In the genomic region with DNA sequence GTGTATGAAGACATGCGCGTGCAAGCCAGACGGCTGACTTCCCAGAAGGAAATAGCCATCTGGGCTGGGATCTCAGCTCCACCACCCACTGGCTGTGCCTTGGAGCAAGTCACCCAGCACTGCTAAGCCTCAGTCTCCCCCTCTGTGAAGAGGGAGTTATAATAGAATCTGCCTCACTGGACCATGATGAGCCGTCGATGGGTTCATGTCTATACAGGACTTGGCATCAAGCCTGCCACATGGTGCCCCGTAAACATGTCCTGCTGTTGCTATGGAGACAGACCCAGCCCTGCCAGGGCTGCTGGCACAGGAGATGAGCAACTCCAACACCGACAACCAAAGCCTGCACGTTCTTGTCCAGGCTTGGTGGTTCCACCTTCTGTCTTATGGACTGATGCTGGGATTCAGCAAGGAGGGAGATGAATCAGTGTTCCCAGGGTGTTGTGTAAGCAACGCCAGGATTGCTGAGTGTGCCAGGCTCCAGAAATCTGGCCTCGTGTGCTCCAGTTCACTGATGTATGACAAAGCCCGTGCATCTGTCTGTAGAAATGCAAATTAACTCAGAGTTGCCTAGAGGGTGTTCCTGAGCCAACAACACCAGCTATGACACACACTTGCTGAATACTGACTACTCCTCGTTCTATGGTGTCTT, we compare ENCODE assay signal across 9 cellular contexts. TPM values are rescaled to one million over a fixed set of nuclear protein-coding genes. Genes with fewer than 3 reads are reported as not detected.
DNase-seq lines count a peak whose midpoint lies in the region; ATAC-seq and TF ChIP-seq lines count a peak whose summit lies in the region.
"Had no signal": no experiment of that assay in that cellular context is flagged by ENCODE, and none has a peak within 500 bp of the region (broad histone marks: within the 10 kb centered on the region; RNA-seq: fewer than 3 reads in every experiment).

No MANE protein-coding gene starts in this region.

- no peak overlapping the region for H3K27ac ChIP-seq in CD4-positive, alpha-beta memory T cell (ENCODE audit: low read depth, low read length)
- H3K27ac ChIP-seq in skin epidermis (peak overlapping the region in 19 of 21 experiments; percentile 4 to 88 (median 61)), MM.1S (ENCODE audit: low read length) (no peak overlapping the region)

- DNase-seq in CD4-positive, alpha-beta memory T cell: peak; percentile 18 to 66 (median 45)
- DNase-seq in NCI-H2196 (lab: John Stamatoyannopoulos, UW; ENCODE audit: unreplicated experiment): peak; percentile 67
- peak in 2 of 3 experiments; percentile 63 to 66 for DNase-seq in effector memory CD8-positive, alpha-beta T cell
- no peak for DNase-seq in NOMO-1 treated with DMSO at 0.1 percent for 48 hours (lab: John Stamatoyannopoulos, UW; ENCODE audit: unreplicated experiment)
- no peak for DNase-seq in MM.1S

- peaks cover 30% of the 10 kb centered on the region for H3K4me1 ChIP-seq in CD4-positive, alpha-beta memory T cell (ENCODE audit: insufficient read depth, low read length)
- no peaks in the 10 kb centered on the region for H3K4me1 ChIP-seq in MM.1S (ENCODE audit: low read length)

- CTCF ChIA-PET in CD4-positive, alpha-beta memory T cell (lab: Charles Lee; ENCODE audit: partially characterized antibody): no interaction called here

- peak; percentile 95 for ATAC-seq in GM18519 (IDR thresholded peaks at IDR 0.05; ENCODE audit: low FRiP score, unreplicated experiment)
- peak; percentile 94 for ATAC-seq in HG02885 (IDR thresholded peaks at IDR 0.05; ENCODE audit: poor library complexity, unreplicated experiment)
- peak; percentile 62 for ATAC-seq in effector memory CD8-positive, alpha-beta T cell (replicated peaks)

- H2AFZ ChIP-seq in MM.1S (ENCODE audit: low read length): no peak overlapping the region

- no peak overlapping the region for H3K27ac Mint-ChIP-seq in CD4-positive, alpha-beta memory T cell
- no peak overlapping the region for H3K27ac Mint-ChIP-seq in effector memory CD8-positive, alpha-beta T cell

- peaks cover 6 to 11% (median 7%) of the 10 kb centered on the region in 4 donors for H3K4me1 Mint-ChIP-seq in CD4-positive, alpha-beta memory T cell
- peaks cover 8 to 9% of the 10 kb centered on the region in 2 donors for H3K4me1 Mint-ChIP-seq in effector memory CD8-positive, alpha-beta T cell (ENCODE audit: low read depth in 2 of 2)

- no peaks in the 10 kb centered on the region for H3K36me3 Mint-ChIP-seq in CD4-positive, alpha-beta memory T cell
- H3K36me3 Mint-ChIP-seq in effector memory CD8-positive, alpha-beta T cell (ENCODE audit: insufficient read depth): no peaks in the 10 kb centered on the region

- H3F3A ChIP-seq in MM.1S (ENCODE audit: insufficient read depth, low read length): no peaks in the 10 kb centered on the region

- intact Hi-C loops in CD4-positive, alpha-beta memory T cell (cut with micrococcal nuclease): no loop called here

- no peak overlapping the region for H3K4me2 ChIP-seq in MM.1S (ENCODE audit: low read depth, low read length)

- H3K27me3 Mint-ChIP-seq in CD4-positive, alpha-beta memory T cell: no peaks in the 10 kb centered on the region
- H3K27me3 Mint-ChIP-seq in effector memory CD8-positive, alpha-beta T cell: no peaks in the 10 kb centered on the region

- no peaks in the 10 kb centered on the region for H3K9me3 Mint-ChIP-seq in CD4-positive, alpha-beta memory T cell
- H3K9me3 Mint-ChIP-seq in effector memory CD8-positive, alpha-beta T cell: no peaks in the 10 kb centered on the region

- H3K9ac ChIP-seq in MM.1S (ENCODE audit: low read length): no peak overlapping the region

- H4K20me1 ChIP-seq in MM.1S (ENCODE audit: insufficient read depth, low read length): no peaks in the 10 kb centered on the region

- H3K9me2 ChIP-seq in MM.1S (replicated peaks; ENCODE audit: insufficient read depth, low read length): no peaks in the 10 kb centered on the region

- H3K9me3 ChIP-seq in CD4-positive, alpha-beta memory T cell (ENCODE audit: control insufficient read depth in 1 of 2, low read length in 2 of 2): no peaks in the 10 kb centered on the region
- no peaks in the 10 kb centered on the region for H3K9me3 ChIP-seq in MM.1S (replicated peaks; ENCODE audit: insufficient read depth, low read length)

- H3K27me3 ChIP-seq in CD4-positive, alpha-beta memory T cell (ENCODE audit: insufficient read depth, low read length): no peaks in the 10 kb centered on the region
- H3K27me3 ChIP-seq in MM.1S (replicated peaks; ENCODE audit: insufficient read depth, low read length): no peaks in the 10 kb centered on the region

- no peak overlapping the region for H3K4me3 ChIP-seq in CD4-positive, alpha-beta memory T cell (ENCODE audit: low read length in 2 of 2)
- no peak overlapping the region for H3K4me3 ChIP-seq in skin epidermis
- no peak overlapping the region for H3K4me3 ChIP-seq in MM.1S (ENCODE audit: low read length)

- no peaks in the 10 kb centered on the region for H3K79me2 ChIP-seq in MM.1S (ENCODE audit: low read length)

- no peaks in the 10 kb centered on the region for H3K36me3 ChIP-seq in CD4-positive, alpha-beta memory T cell (ENCODE audit: insufficient read depth, low read length)
- H3K36me3 ChIP-seq in MM.1S (replicated peaks; ENCODE audit: insufficient read depth, low read length): no peaks in the 10 kb centered on the region

- POLR2A ChIA-PET in CD4-positive, alpha-beta memory T cell (lab: Charles Lee; ENCODE audit: partially characterized antibody): no interaction called here

- H3K4me3 Mint-ChIP-seq in CD4-positive, alpha-beta memory T cell: no peak overlapping the region
- no peak overlapping the region for H3K4me3 Mint-ChIP-seq in effector memory CD8-positive, alpha-beta T cell

- TF ChIP-seq CTCF in MM.1S (IDR thresholded peaks at IDR 0.05; ENCODE audit: low read length): no peak

RNA-seq across cellular contexts. Expression of a gene that starts 5.6 kb away (rescaled TPM):
- not detected for total RNA-seq in CD4-positive, alpha-beta memory T cell
- not detected for polyA plus RNA-seq in CD4-positive, alpha-beta memory T cell
- total RNA-seq: frontal cortex had no signal

RNA-seq across cellular contexts. Expression of a gene that starts 15.2 kb away (rescaled TPM):
- total RNA-seq in CD4-positive, alpha-beta memory T cell: under 1 TPM; 0.12 to 0.17 TPM
- not detected for polyA plus RNA-seq in CD4-positive, alpha-beta memory T cell

RNA-seq across cellular contexts. Expression of a gene that starts 39.9 kb away (rescaled TPM):
- total RNA-seq in CD4-positive, alpha-beta memory T cell: 10 to 100 TPM; 83.4 to 88.6 TPM
- 100 to 1,000 TPM; 258 to 525 TPM for polyA plus RNA-seq in CD4-positive, alpha-beta memory T cell

RNA-seq across cellular contexts. Expression of a gene that starts 46.2 kb away (rescaled TPM):
- total RNA-seq in CD4-positive, alpha-beta memory T cell: not detected
- not detected for polyA plus RNA-seq in CD4-positive, alpha-beta memory T cell
- total RNA-seq: frontal cortex had no signal

Comparison
In these comparisons a context has a peak if more than half of its experiments do, and no peak if none do; other contexts are left out.
1. DNase-seq: peak in CD4-positive, alpha-beta memory T cell (5 of 5), NCI-H2196 (single experiment) and effector memory CD8-positive, alpha-beta T cell (2 of 3); none in NOMO-1 treated with DMSO at 0.1 percent for 48 hours (single experiment) and MM.1S (single experiment).
2. H3K27ac ChIP-seq: peak in skin epidermis (19 of 21); none in CD4-positive, alpha-beta memory T cell (single experiment) and MM.1S (single experiment).
3. Peak in every context shown above with its lines, with median percentiles within 50 percentile points of each other: ATAC-seq.